Comparison of ENCODE assay signal across 7 cellular contexts in the genomic region with DNA sequence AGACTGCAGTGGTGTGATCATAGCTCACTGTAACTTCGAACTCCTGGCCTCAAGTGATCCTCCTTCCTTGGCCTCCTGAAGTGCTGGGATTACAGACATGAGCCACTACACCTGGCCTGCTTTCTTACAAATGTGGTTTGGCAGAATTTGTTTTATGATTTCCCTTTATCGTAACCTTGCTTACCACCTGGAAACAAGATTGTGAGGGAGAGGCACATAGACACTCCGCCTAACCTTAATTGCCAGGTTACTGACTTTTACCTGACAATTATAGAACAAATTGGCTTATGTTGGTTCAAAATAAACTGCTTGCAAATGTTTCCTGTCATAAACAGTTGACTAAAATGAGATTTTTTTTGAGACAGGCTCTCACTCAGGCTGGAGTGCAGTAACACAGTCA.
"Had no signal": no experiment of that assay in that cellular context is flagged by ENCODE, and none has a peak within 500 bp of the region (broad histone marks: within the 10 kb centered on the region; RNA-seq: fewer than 3 reads in every experiment).

No MANE protein-coding gene starts in this region.

- H3K4me3 ChIP-seq: GM23248, HAP-1 had no signal

- H3K9me3 ChIP-seq: HAP-1 had no signal

- ATAC-seq: HCT116 had no signal

- H3K27ac ChIP-seq: GM23248 had no signal

- H3K4me1 ChIP-seq: HAP-1 had no signal

- H3K36me3 ChIP-seq: HAP-1 had no signal

- DNase-seq: GM23248, GOT3, H7, HFFc6, IMR-90 had no signal
